In genomic region chr12:66279127-66279712, GRCh38 we compare ENCODE assay signal across 8 cellular contexts. TPM values are rescaled to one million over a fixed set of nuclear protein-coding genes. Genes with fewer than 3 reads are reported as not detected.
A peak's percentile ranks its signal among the peaks of the same experiment; 100 is the strongest.
DNase-seq lines count a peak whose midpoint lies in the region; ATAC-seq and TF ChIP-seq lines count a peak whose summit lies in the region.
"Had no signal": no experiment of that assay in that cellular context is flagged by ENCODE, and none has a peak within 500 bp of the region (broad histone marks: within the 10 kb centered on the region; RNA-seq: fewer than 3 reads in every experiment).

No MANE protein-coding gene starts in this region.

- ATAC-seq in WTC11: peak; percentile 83

- CTCF ChIA-PET in WTC11 (lab: Charles Lee): interaction anchor here (0.6 to 2.2 kb wide), 6 partner anchors 10 to 128 kb away, joined by 3 to 12 read pairs (median 4); partner anchors contain the start of gene HELB

- H3K27ac ChIP-seq in thyroid gland: no peak overlapping the region
- H3K27ac ChIP-seq: SJSA1 had no signal

- peaks cover 15% of the 10 kb centered on the region for H3K9me3 Mint-ChIP-seq in WTC11

- peak; percentile 56 for DNase-seq in DMS53 (lab: John Stamatoyannopoulos, UW)
- peak; percentile 51 for DNase-seq in HT-29 (ENCODE audit: low spot score)
- no peak for DNase-seq in WTC11 (ENCODE audit: low spot score)
- DNase-seq in erythroblast (lab: John Stamatoyannopoulos, UW): peak; percentile 32 to 41
- peak in 1 of 2 donors; percentile 15 for DNase-seq in thyroid gland
- no peak for DNase-seq in DMS79 treated with DMSO at 0.1 percent for 48 hours (lab: John Stamatoyannopoulos, UW)
- no peak for DNase-seq in ecto neural progenitor cell (ENCODE audit: low spot score)

- intact Hi-C loops in thyroid gland (cut with DNase I): no loop called here

- H3K4me1 ChIP-seq in thyroid gland: no peaks in the 10 kb centered on the region
- H3K4me1 ChIP-seq: SJSA1 had no signal

- H3K9me3 ChIP-seq in thyroid gland: no peaks in the 10 kb centered on the region
- H3K9me3 ChIP-seq: SJSA1 had no signal

- no peak overlapping the region for H3K4me3 Mint-ChIP-seq in WTC11

- WGBS in thyroid gland, 2 donors: 42 to 44% methylated on average over 2 of the region's 2 CpGs

- H3K4me3 ChIP-seq in thyroid gland (replicated peaks in 1 of 3): no peak overlapping the region
- H3K4me3 ChIP-seq: SJSA1 had no signal

- H3K27ac Mint-ChIP-seq in WTC11: no peak overlapping the region

- TF ChIP-seq POLR2A in erythroblast (IDR thresholded peaks at IDR 0.05; ENCODE audit: low read length): no peak
- TF ChIP-seq POLR2A in thyroid gland (IDR thresholded peaks at IDR 0.05): no peak

- no peak; the same call in 1 of the 2 replicates for TF ChIP-seq CTCF in WTC11 (IDR thresholded peaks at IDR 0.05)
- peak in 4 of 6 experiments; percentile 29 to 58 (median 46) for TF ChIP-seq CTCF in thyroid gland (IDR thresholded peaks at IDR 0.05)

- H3K36me3 ChIP-seq in thyroid gland: no peaks in the 10 kb centered on the region
- H3K36me3 ChIP-seq: SJSA1 had no signal

- H3K4me1 Mint-ChIP-seq in WTC11: peaks cover 7% of the 10 kb centered on the region

- POLR2A ChIA-PET in WTC11 (lab: Charles Lee): no interaction called here

- peaks cover 7% of the 10 kb centered on the region for H3K36me3 Mint-ChIP-seq in WTC11

- H3K27me3 ChIP-seq in thyroid gland: no peaks in the 10 kb centered on the region
- H3K27me3 ChIP-seq: SJSA1 had no signal

- H3K27me3 Mint-ChIP-seq in WTC11 (ENCODE audit: low read depth): no peaks in the 10 kb centered on the region

TF ChIP-seq in WTC11, 78 proteins besides CTCF, POLR2A, EP300 and RAD21:
- TF ChIP-seq HMGXB4 (CRISPR knock-in tag; IDR thresholded peaks at IDR 0.05) (no peak), ATF3 (CRISPR knock-in tag; conservative IDR thresholded peaks at IDR 0.05) (no peak), ZNF281 (CRISPR knock-in tag; IDR thresholded peaks at IDR 0.05) (no peak), ZNF138 (CRISPR knock-in tag; conservative IDR thresholded peaks at IDR 0.05) (no peak)

RNA-seq across cellular contexts. Expression of gene HELB, which starts 23.1 kb away (rescaled TPM):
- total RNA-seq in HT-29 (2014; rRNA removed; shearing (Covaris generic)): 1.7 and 2.1 TPM in 2 replicates
- total RNA-seq in WTC11 (2021): 9.7 to 12.5 TPM (median 10.2 TPM) in 3 replicates
- 1 to 10 TPM; 5.1 to 6.6 (median 5.9) TPM for total RNA-seq in thyroid gland

Comparison
In these comparisons a context has a peak if more than half of its experiments do, and no peak if none do; other contexts are left out.
1. DNase-seq: peak in DMS53 (single experiment), HT-29 (single experiment) and erythroblast (2 of 2); none in WTC11 (single experiment), DMS79 treated with DMSO at 0.1 percent for 48 hours (single experiment) and ecto neural progenitor cell (single experiment).